11 cellular contexts compared by ENCODE assay signal in genomic region chr16:56732366-56732765, GRCh38. TPM values are rescaled to one million over a fixed set of nuclear protein-coding genes. Genes with fewer than 3 reads are reported as not detected.
DNase-seq lines count a peak whose midpoint lies in the region; ATAC-seq and TF ChIP-seq lines count a peak whose summit lies in the region.
"Had no signal": no experiment of that assay in that cellular context is flagged by ENCODE, and none has a peak within 500 bp of the region (broad histone marks: within the 10 kb centered on the region; RNA-seq: fewer than 3 reads in every experiment).

No MANE protein-coding gene starts in this region.

- peaks cover 40 to 73% (median 54%) of the 10 kb centered on the region in 10 experiments for H3K4me1 ChIP-seq in BLaER1 treated with 17β-estradiol and CSF1 and Interleukin-3, amounts not matched to agents 10 nM and 100 nM
- peaks cover 7 to 17% of the 10 kb centered on the region in 2 experiments; a peak in 3 of 4 replicates for H3K4me1 ChIP-seq in HCT116 (ENCODE audit: control insufficient read depth in 1 of 2, insufficient read depth in 2 of 2, low read length in 2 of 2)

- no peak for TF ChIP-seq POLR2A in HCT116 (IDR thresholded peaks at IDR 0.05; ENCODE audit: borderline replicate concordance, extremely low read depth, insufficient read depth, insufficient read length)

- BruUV-seq in HCT116 (replicated peaks; lab: Mats Ljungman, UMichigan) = no TSS peak

- no peak for TF ChIP-seq CTCF in HCT116 (IDR thresholded peaks at IDR 0.05 in 2 of 3, conservative IDR thresholded peaks at IDR 0.05 in 1 of 3; ENCODE audit: borderline replicate concordance in 1 of 3, insufficient read depth in 1 of 3, low read depth in 2 of 3, low read length in 2 of 3)

- no peaks in the 10 kb centered on the region for H3K9me2 ChIP-seq in HCT116 (ENCODE audit: insufficient read depth)

- RAD21 ChIA-PET in HCT116 (lab: Charles Lee; ENCODE audit: low non-redundant PET in 1 of 2, low total read pairs in 2 of 2, uncharacterized antibody in 2 of 2, unreplicated experiment in 2 of 2) = no interaction called here

- POLR2A ChIA-PET in HCT116 (lab: Charles Lee) = no interaction called here

- ATAC-seq in GM18861 (IDR thresholded peaks at IDR 0.05; ENCODE audit: unreplicated experiment) (peak; percentile 55), HCT116 (no peak), HG03378 (IDR thresholded peaks at IDR 0.05; ENCODE audit: unreplicated experiment) (peak; percentile 51), GM19467 (IDR thresholded peaks at IDR 0.05; ENCODE audit: unreplicated experiment) (no peak), HG03469 (IDR thresholded peaks at IDR 0.05; ENCODE audit: unreplicated experiment) (no peak)

- no peak for TF ChIP-seq RAD21 in HCT116 (IDR thresholded peaks at IDR 0.05; ENCODE audit: low read depth)

- peaks cover 8 to 72% (median 61%) of the 10 kb centered on the region in 11 experiments; a peak in 20 of 22 replicates for H4K20me1 ChIP-seq in BLaER1 treated with 17β-estradiol and CSF1 and Interleukin-3, amounts not matched to agents 10 nM and 100 nM
- H4K20me1 ChIP-seq in HCT116 (ENCODE audit: insufficient read depth) = no peaks in the 10 kb centered on the region; the same call in 1 of the 2 replicates

- no peak overlapping the region for H2AFZ ChIP-seq in HCT116 (ENCODE audit: low read depth, low read length, poor library complexity, severe bottlenecking)
- H2AFZ ChIP-seq: PC-9 had no signal

- peaks cover 0 to 2% (median 0%) of the 10 kb centered on the region in 11 experiments; a peak in 1 of 22 replicates for H3K9me3 ChIP-seq in BLaER1 treated with 17β-estradiol and CSF1 and Interleukin-3, amounts not matched to agents 10 nM and 100 nM (replicated peaks in 1 of 11)
- H3K9me3 ChIP-seq in HCT116 (ENCODE audit: control insufficient read depth in 1 of 2, insufficient read depth in 1 of 2, low read depth in 1 of 2, low read length in 2 of 2) = no peaks in the 10 kb centered on the region

- H3K36me3 ChIP-seq in BLaER1 treated with 17β-estradiol and CSF1 and Interleukin-3, amounts not matched to agents 10 nM and 100 nM = peaks cover 4 to 50% (median 25%) of the 10 kb centered on the region in 11 experiments; a peak in 18 of 22 replicates
- H3K36me3 ChIP-seq in HCT116 (ENCODE audit: control insufficient read depth in 1 of 2, insufficient read depth in 2 of 2, low read length in 2 of 2) = no peaks in the 10 kb centered on the region; a peak in 1 of 4 replicates

- peak overlapping the region; percentile 2 to 99 (median 95); a peak in 14 of 22 replicates for H3K4me2 ChIP-seq in BLaER1 treated with 17β-estradiol and CSF1 and Interleukin-3, amounts not matched to agents 10 nM and 100 nM
- H3K4me2 ChIP-seq in HCT116 (ENCODE audit: low read length) = 0 out of 2 replicates have a peak overlapping the region, but pooled peaks have one; percentile 97
- H3K4me2 ChIP-seq: PC-9 had no signal

- H3K27ac ChIP-seq in BLaER1 treated with 17β-estradiol and CSF1 and Interleukin-3, amounts not matched to agents 10 nM and 100 nM = no peak overlapping the region
- no peak overlapping the region for H3K27ac ChIP-seq in HCT116 (ENCODE audit: low read depth, low read length)
- H3K27ac ChIP-seq: PC-9 had no signal

- no peak for DNase-seq in HCT116 (ENCODE audit: low read depth, low spot score)
- no peak for DNase-seq in Kasumi-1 (lab: John Stamatoyannopoulos, UW)
- no peak for DNase-seq in HuH-7.5 (ENCODE audit: low spot score)
- DNase-seq: DMS153, nucleus accumbens, PC-9 had no signal

- H3K79me2 ChIP-seq in HCT116 (ENCODE audit: insufficient read depth, low read length) = peaks cover 74% of the 10 kb centered on the region

- H3K9ac ChIP-seq in BLaER1 treated with 17β-estradiol and CSF1 and Interleukin-3, amounts not matched to agents 10 nM and 100 nM = peak overlapping the region in 4 of 11 experiments; percentile 14 to 93 (median 70); a peak in 4 of 22 replicates
- no peak overlapping the region for H3K9ac ChIP-seq in HCT116 (ENCODE audit: low read length)

- CTCF ChIA-PET in HCT116 (lab: Charles Lee) = no interaction called here

- no peak overlapping the region for H3K4me3 ChIP-seq in BLaER1 treated with 17β-estradiol and CSF1 and Interleukin-3, amounts not matched to agents 10 nM and 100 nM
- H3K4me3 ChIP-seq in HCT116 (replicated peaks in 1 of 2; ENCODE audit: low read depth in 1 of 2, low read length in 2 of 2) = no peak overlapping the region
- H3K4me3 ChIP-seq: PC-9 had no signal

- intact Hi-C loops in HCT116 (cut with micrococcal nuclease) = no loop called here

- no peaks in the 10 kb centered on the region for H3K27me3 ChIP-seq in BLaER1 treated with 17β-estradiol and CSF1 and Interleukin-3, amounts not matched to agents 10 nM and 100 nM
- H3K27me3 ChIP-seq in HCT116 (ENCODE audit: insufficient read depth, low read length) = no peaks in the 10 kb centered on the region

TF ChIP-seq in HCT116, 20 proteins besides CTCF, POLR2A, EP300 and RAD21:
- TF ChIP-seq FOSL1 (IDR thresholded peaks at IDR 0.05; ENCODE audit: low read depth) = no peak
- TF ChIP-seq SIN3A (IDR thresholded peaks at IDR 0.05; ENCODE audit: low read depth) = no peak
- TF ChIP-seq CEBPB (IDR thresholded peaks at IDR 0.05; ENCODE audit: low read depth) = no peak
- no peak for TF ChIP-seq ELF1 (IDR thresholded peaks at IDR 0.05; ENCODE audit: borderline replicate concordance, low read depth)
- TF ChIP-seq MAX (IDR thresholded peaks at IDR 0.05) = no peak
- TF ChIP-seq TCF7L2 (IDR thresholded peaks at IDR 0.05; ENCODE audit: borderline replicate concordance, extremely low read depth, insufficient read depth, insufficient read length) = no peak
- no peak for TF ChIP-seq ZFX (IDR thresholded peaks at IDR 0.05)
- TF ChIP-seq ATF3 (IDR thresholded peaks at IDR 0.05) = no peak
TF ChIP-seq in HCT116: peak in this region for 0.

RNA-seq across cellular contexts. Expression of gene NUP93, which starts 2.4 kb away (rescaled TPM):
- total RNA-seq in HCT116 (2021; ENCODE audit: unreplicated experiment) = 144 TPM
- polyA plus RNA-seq in HCT116 (2012) = 94.9 and 96.0 TPM in 2 replicates

RNA-seq across cellular contexts. Expression of gene MT1X, which starts 50.1 kb away (rescaled TPM):
- total RNA-seq in HCT116 (2021; ENCODE audit: unreplicated experiment) = 50.2 TPM
- 292 and 321 TPM in 2 replicates for polyA plus RNA-seq in HCT116 (2012)

Comparison
In these comparisons a context has a peak if more than half of its experiments do, and no peak if none do; other contexts are left out.
1. ATAC-seq: peak in GM18861 (single experiment) and HG03378 (single experiment); none in HCT116 (single experiment), GM19467 (single experiment) and HG03469 (single experiment).